23 cellular contexts compared by ENCODE assay signal in the genomic region with DNA sequence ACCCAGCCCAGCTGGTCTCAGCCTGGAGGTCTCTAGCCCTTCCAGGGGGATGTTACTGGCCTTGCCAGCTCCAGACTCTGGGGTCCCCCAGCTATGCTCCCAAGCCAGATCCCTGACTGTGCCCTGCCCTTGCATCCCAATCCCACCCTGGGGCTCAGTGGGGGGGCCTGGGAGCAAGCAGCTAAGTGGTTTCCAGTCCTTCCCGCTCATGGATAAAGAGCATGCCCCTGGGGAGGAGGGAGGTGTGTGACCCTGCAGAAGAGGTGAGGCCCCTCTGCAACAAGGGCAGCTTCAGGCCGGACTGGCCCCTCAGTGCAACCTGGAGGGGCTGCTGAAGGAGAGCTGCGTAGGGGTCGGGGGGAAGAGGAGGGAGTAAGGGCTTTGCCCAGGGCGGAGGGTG. TPM values are rescaled to one million over a fixed set of nuclear protein-coding genes. Genes with fewer than 3 reads are reported as not detected.
DNase-seq lines count a peak whose midpoint lies in the region; ATAC-seq and TF ChIP-seq lines count a peak whose summit lies in the region.
"Had no signal": no experiment of that assay in that cellular context is flagged by ENCODE, and none has a peak within 500 bp of the region (broad histone marks: within the 10 kb centered on the region; RNA-seq: fewer than 3 reads in every experiment).

No MANE protein-coding gene starts in this region.

- peak overlapping the region; percentile 55 for H3K4me3 Mint-ChIP-seq in mesothelial cell of epicardium
- peak overlapping the region; percentile 77 for H3K4me3 Mint-ChIP-seq in type B pancreatic cell
- H3K4me3 Mint-ChIP-seq: activated T-cell treated with anti-CD3 and anti-CD28 coated beads, Interleukin-2, amount 50 U/mL, for 4 hours had no signal

- H3K27ac ChIP-seq in right atrium auricular region (peak overlapping the region; percentile 95 to 97), WERI-Rb-1 (0 out of 2 replicates have a peak overlapping the region, but pooled peaks have one; percentile 57)
- H3K27ac ChIP-seq: sigmoid colon, tibial artery had no signal

- peak; percentile 47 for DNase-seq in right atrium auricular region (ENCODE audit: low spot score)
- DNase-seq in left cardiac atrium, result no peak
- DNase-seq in WERI-Rb-1, result no peak
- no peak for DNase-seq in mesothelial cell of epicardium (ENCODE audit: low spot score in 2 of 2, unreplicated experiment in 2 of 2)
- peak; percentile 65 for DNase-seq in type B pancreatic cell (ENCODE audit: extremely low spot score, unreplicated experiment)
- DNase-seq in NCI-H1092 treated with DMSO at 0.1 percent for 48 hours (lab: John Stamatoyannopoulos, UW), result no peak
- DNase-seq: activated CD4-positive, alpha-beta T cell treated with anti-CD3 and anti-CD28 coated beads for 1 hour; activated T-cell treated with anti-CD3 and anti-CD28 coated beads, Interleukin-2, amount 50 U/mL, for 4 hours; effector memory CD4-positive, alpha-beta T cell; EL; foreskin fibroblast; KG1; mesendoderm; naive B cell; NCI-H1436 treated with DMSO at 0.1 percent for 48 hours; NCI-H2107; NCI-H446 treated with DMSO at 0.1 percent for 48 hours; SHP77 treated with DMSO at 0.1 percent for 48 hours; sigmoid colon; stimulated activated CD4-positive, alpha-beta T cell treated with anti-CD3 and anti-CD28 coated beads, Interleukin-15, amount 100 ng/mL, for 24 hours; stimulated activated naive CD8-positive, alpha-beta T cell treated with anti-CD3 and anti-CD28 coated beads, Interleukin-15, amount 100 ng/mL, for 72 hours had no signal

- H3K4me3 ChIP-seq in right atrium auricular region, result peak overlapping the region; percentile 11 to 60
- H3K4me3 ChIP-seq in WERI-Rb-1 (ENCODE audit: low read depth, low read length), result no peak overlapping the region
- H3K4me3 ChIP-seq: sigmoid colon, tibial artery had no signal

- H3K27ac Mint-ChIP-seq in mesothelial cell of epicardium, result no peak overlapping the region
- H3K27ac Mint-ChIP-seq in type B pancreatic cell, result no peak overlapping the region
- H3K27ac Mint-ChIP-seq: stimulated activated naive CD8-positive, alpha-beta T cell treated with anti-CD3 and anti-CD28 coated beads, Interleukin-15, amount 100 ng/mL, for 72 hours had no signal

- H3K36me3 Mint-ChIP-seq in mesothelial cell of epicardium (no peaks in the 10 kb centered on the region), type B pancreatic cell (no peaks in the 10 kb centered on the region)
- H3K36me3 Mint-ChIP-seq: naive B cell had no signal

- peaks cover 18% of the 10 kb centered on the region for H3K36me3 ChIP-seq in right atrium auricular region
- H3K36me3 ChIP-seq in WERI-Rb-1, result no peaks in the 10 kb centered on the region
- H3K36me3 ChIP-seq: sigmoid colon, tibial artery had no signal

- H3K27me3 Mint-ChIP-seq in mesothelial cell of epicardium (ENCODE audit: low read depth), result peaks cover 4% of the 10 kb centered on the region
- peaks cover 3% of the 10 kb centered on the region for H3K27me3 Mint-ChIP-seq in type B pancreatic cell

- TF ChIP-seq CTCF in right atrium auricular region (IDR thresholded peaks at IDR 0.05) (no peak), WERI-Rb-1 (IDR thresholded peaks at IDR 0.05; ENCODE audit: low read depth, low read length) (no peak), mesothelial cell of epicardium (IDR thresholded peaks at IDR 0.05; ENCODE audit: unreplicated experiment) (no peak), type B pancreatic cell (conservative IDR thresholded peaks at IDR 0.05) (no peak)

- no peaks in the 10 kb centered on the region for H3K27me3 ChIP-seq in right atrium auricular region
- no peaks in the 10 kb centered on the region for H3K27me3 ChIP-seq in WERI-Rb-1 (ENCODE audit: insufficient read depth, low read depth, severe bottlenecking)

- intact Hi-C loops in left cardiac atrium (cut with DNase I), result no loop called here

- H3K9me3 Mint-ChIP-seq in mesothelial cell of epicardium (no peaks in the 10 kb centered on the region), type B pancreatic cell (no peaks in the 10 kb centered on the region)
- H3K9me3 Mint-ChIP-seq: activated T-cell treated with anti-CD3 and anti-CD28 coated beads, Interleukin-2, amount 50 U/mL, for 4 hours; naive B cell; stimulated activated naive CD8-positive, alpha-beta T cell treated with anti-CD3 and anti-CD28 coated beads, Interleukin-15, amount 100 ng/mL, for 72 hours had no signal

- H3K4me1 Mint-ChIP-seq in mesothelial cell of epicardium (peaks cover 2% of the 10 kb centered on the region), type B pancreatic cell (ENCODE audit: unreplicated experiment) (peaks cover 8% of the 10 kb centered on the region)

- peaks cover 0 to 71% of the 10 kb centered on the region in 2 donors for H3K4me1 ChIP-seq in right atrium auricular region

- ATAC-seq in left cardiac atrium (no peak), GM18873 (IDR thresholded peaks at IDR 0.05; ENCODE audit: low FRiP score, unreplicated experiment) (no peak)
- ATAC-seq: activated T-cell treated with anti-CD3 and anti-CD28 coated beads, Interleukin-2, amount 50 U/mL, for 4 hours; stimulated activated naive CD8-positive, alpha-beta T cell treated with anti-CD3 and anti-CD28 coated beads, Interleukin-15, amount 100 ng/mL, for 72 hours had no signal

- H3K9me3 ChIP-seq in right atrium auricular region (no peaks in the 10 kb centered on the region), WERI-Rb-1 (ENCODE audit: severe bottlenecking) (no peaks in the 10 kb centered on the region)
- H3K9me3 ChIP-seq: sigmoid colon, tibial artery had no signal

RNA-seq across cellular contexts. Expression of gene OBSCN, which starts 2.8 kb away (rescaled TPM):
- total RNA-seq in right atrium auricular region (100 to 1,000 TPM; 159 to 317 TPM), left cardiac atrium (100 to 1,000 TPM; 194 to 201 TPM), mesothelial cell of epicardium (95.3 to 113 TPM (median 100 TPM) in 3 replicates), type B pancreatic cell (ENCODE audit: low replicate concordance) (17.2 and 48.9 TPM in 2 replicates)

RNA-seq across cellular contexts. Expression of gene IBA57, which starts 45.1 kb away (rescaled TPM):
- total RNA-seq in right atrium auricular region (1 to 10 TPM; 6.7 to 7.1 TPM), left cardiac atrium (10 to 100 TPM; 10.4 to 10.5 TPM), mesothelial cell of epicardium (10.8 to 14.2 TPM (median 11.8 TPM) in 3 replicates), type B pancreatic cell (ENCODE audit: low replicate concordance) (9.5 and 10.5 TPM in 2 replicates)

Comparison
In these comparisons a context has a peak if more than half of its experiments do, and no peak if none do; other contexts are left out.
1. DNase-seq: peak in right atrium auricular region (single experiment) and type B pancreatic cell (single experiment); none in left cardiac atrium (single experiment), WERI-Rb-1 (single experiment), mesothelial cell of epicardium (0 of 2) and NCI-H1092 treated with DMSO at 0.1 percent for 48 hours (single experiment).